In genomic region chr11:119567667-119568582, GRCh38 we compare ENCODE assay signal across 8 cellular contexts.
A peak's percentile ranks its signal among the peaks of the same experiment; 100 is the strongest.
DNase-seq lines count a peak whose midpoint lies in the region; ATAC-seq and TF ChIP-seq lines count a peak whose summit lies in the region.

No MANE protein-coding gene starts in this region.

- peaks cover 9% of the 10 kb centered on the region; the same call in 1 of the 2 replicates for H3F3A ChIP-seq in GM23248 (ENCODE audit: insufficient read depth)

- no peak overlapping the region for H3K9ac ChIP-seq in GM23248

- no peak overlapping the region for H3K4me3 Mint-ChIP-seq in CD4-positive, alpha-beta T cell
- H3K4me3 Mint-ChIP-seq in CD14-positive monocyte, result no peak overlapping the region

- no peaks in the 10 kb centered on the region for H3K36me3 Mint-ChIP-seq in CD4-positive, alpha-beta T cell (ENCODE audit: low read depth)
- peaks cover 0 to 3% of the 10 kb centered on the region in 2 donors for H3K36me3 Mint-ChIP-seq in CD14-positive monocyte

- WGBS in GM23248 (ENCODE audit: low coverage in 1 of 2, low lambda C conversion rate in 2 of 2, missing lambda C conversion rate in 2 of 2), 2 experiments, result 14 to 15% methylated on average over 9 of the region's 9 CpGs

- no peaks in the 10 kb centered on the region for H3K79me2 ChIP-seq in GM23248 (ENCODE audit: insufficient read depth)

- H4K20me1 ChIP-seq in GM23248 (ENCODE audit: insufficient read depth), result no peaks in the 10 kb centered on the region

- DNase-seq in AG20443 (ENCODE audit: low spot score) (peak; percentile 77), GM23248 (peak; percentile 93), NCI-H446 treated with DMSO at 0.1 percent for 48 hours (lab: John Stamatoyannopoulos, UW) (peak; percentile 79), fibroblast of villous mesenchyme (ENCODE audit: low read depth) (peak; percentile 89), substantia nigra (lab: John Stamatoyannopoulos, UW) (peak in 17 of 49 donors; percentile 3 to 59 (median 22)), CD14-positive monocyte (ENCODE audit: low spot score) (no peak), NCI-H2196 treated with DMSO at 0.1 percent for 48 hours (lab: John Stamatoyannopoulos, UW; ENCODE audit: unreplicated experiment) (no peak)
- no peak for DNase-seq in CD4-positive, alpha-beta T cell

- H3K9me3 ChIP-seq in GM23248 (ENCODE audit: low read depth), result no peaks in the 10 kb centered on the region
- H3K9me3 ChIP-seq in CD4-positive, alpha-beta T cell (ENCODE audit: control insufficient read depth, low read length), result no peaks in the 10 kb centered on the region

- H3K4me1 ChIP-seq in GM23248 (ENCODE audit: insufficient read depth), result peaks cover 15% of the 10 kb centered on the region; the same call in 1 of the 2 replicates

- H3K4me3 ChIP-seq in GM23248 (no peak overlapping the region), fibroblast of villous mesenchyme (ENCODE audit: low read depth, low read length) (no peak overlapping the region)

- intact Hi-C loops in CD4-positive, alpha-beta T cell (cut with DNase I, micrococcal nuclease), result no loop called here
- intact Hi-C loops in CD14-positive monocyte (cut with micrococcal nuclease), result loop anchor here in 1 of 2 donors (2.0 kb wide), 1 partner anchor 33 kb away; no protein-coding TSS in a partner anchor

- peak overlapping the region; percentile 34 for H3K4me2 ChIP-seq in GM23248 (ENCODE audit: unreplicated experiment)

- H3K27ac ChIP-seq in GM23248 (no peak overlapping the region; the same call in 1 of the 2 replicates), substantia nigra (ENCODE audit: low read depth, low read length, poor library complexity, severe bottlenecking) (peak overlapping the region; percentile 39)
- no peak overlapping the region for H3K27ac ChIP-seq in CD4-positive, alpha-beta T cell (ENCODE audit: low read depth, low read length)

- no peaks in the 10 kb centered on the region for H3K9me2 ChIP-seq in GM23248 (ENCODE audit: insufficient read depth)

- no peak for ATAC-seq in CD4-positive, alpha-beta T cell (ENCODE audit: poor library complexity)

- in situ Hi-C loops in GM23248 (cut with MboI), result no loop called here

- no peaks in the 10 kb centered on the region for H3K4me1 Mint-ChIP-seq in CD4-positive, alpha-beta T cell (ENCODE audit: low read depth)
- H3K4me1 Mint-ChIP-seq in CD14-positive monocyte, result peaks cover 26% of the 10 kb centered on the region

- H3K27me3 Mint-ChIP-seq in CD4-positive, alpha-beta T cell, result peaks cover 11% of the 10 kb centered on the region
- H3K27me3 Mint-ChIP-seq in CD14-positive monocyte (ENCODE audit: low read depth in 3 of 3), result peaks cover 0 to 5% (median 5%) of the 10 kb centered on the region in 3 donors

- peaks cover 4% of the 10 kb centered on the region; the same call in 1 of the 2 replicates for H3K27me3 ChIP-seq in GM23248 (replicated peaks; ENCODE audit: insufficient read depth)
- H3K27me3 ChIP-seq in CD4-positive, alpha-beta T cell (ENCODE audit: control insufficient read depth, insufficient read depth, low read length), result peaks cover 4% of the 10 kb centered on the region

- POLR2A ChIA-PET in CD4-positive, alpha-beta T cell (lab: Charles Lee), result no interaction called here

- TF ChIP-seq CTCF in fibroblast of villous mesenchyme (IDR thresholded peaks at IDR 0.05; ENCODE audit: insufficient read depth, low read depth, low read length), result no peak
- TF ChIP-seq CTCF in CD4-positive, alpha-beta T cell (IDR thresholded peaks at IDR 0.05), result no peak
- TF ChIP-seq CTCF in CD14-positive monocyte (IDR thresholded peaks at IDR 0.05), result no peak

- H3K36me3 ChIP-seq in GM23248 (ENCODE audit: low read depth), result no peaks in the 10 kb centered on the region

- CTCF ChIA-PET in CD4-positive, alpha-beta T cell (lab: Charles Lee), result no interaction called here

- H3K9me3 Mint-ChIP-seq in CD4-positive, alpha-beta T cell, result no peaks in the 10 kb centered on the region
- peaks cover 0 to 5% (median 0%) of the 10 kb centered on the region in 7 donors for H3K9me3 Mint-ChIP-seq in CD14-positive monocyte

- H2AFZ ChIP-seq in GM23248, result no peak overlapping the region

- H3K27ac Mint-ChIP-seq in CD4-positive, alpha-beta T cell, result no peak overlapping the region
- H3K27ac Mint-ChIP-seq in CD14-positive monocyte, result no peak overlapping the region

Comparison
In these comparisons a context has a peak if more than half of its experiments do, and no peak if none do; other contexts are left out.
1. DNase-seq: peak in AG20443 (single experiment), GM23248 (single experiment), NCI-H446 treated with DMSO at 0.1 percent for 48 hours (single experiment) and fibroblast of villous mesenchyme (single experiment); none in CD4-positive, alpha-beta T cell (0 of 10), CD14-positive monocyte (single experiment) and NCI-H2196 treated with DMSO at 0.1 percent for 48 hours (single experiment).